In the genomic region with DNA sequence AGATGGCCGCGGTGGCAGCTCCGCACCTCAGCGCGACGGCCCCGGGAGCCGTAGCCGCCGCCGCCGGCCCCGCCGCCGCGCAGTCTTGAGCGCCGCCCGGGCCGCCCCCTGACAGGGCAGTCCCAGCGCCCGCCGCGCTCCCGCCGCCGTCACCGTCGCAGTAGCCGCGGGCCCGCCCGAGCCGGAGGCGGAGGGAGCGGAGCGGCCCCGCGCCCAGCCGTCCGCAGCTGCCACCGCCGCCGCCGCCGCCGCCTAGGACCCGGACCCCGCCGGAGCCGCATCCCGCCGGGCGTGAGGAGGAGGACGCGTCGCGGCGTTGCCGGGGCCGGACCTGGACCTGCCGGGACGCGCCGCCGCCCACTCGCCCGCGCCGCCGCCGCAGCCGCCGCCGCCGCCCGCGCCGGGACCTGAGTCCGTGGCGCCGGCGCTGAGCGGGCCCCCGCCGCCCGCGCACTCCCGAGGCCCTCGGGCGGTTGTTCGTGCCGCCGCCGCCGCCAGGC, we compare ENCODE assay signal across 9 cellular contexts. TPM values are rescaled to one million over a fixed set of nuclear protein-coding genes. Genes with fewer than 3 reads are reported as not detected.
DNase-seq lines count a peak whose midpoint lies in the region; ATAC-seq, FAIRE-seq and TF ChIP-seq lines count a peak whose summit lies in the region.
"Had no signal": no experiment of that assay in that cellular context is flagged by ENCODE, and none has a peak within 500 bp of the region (broad histone marks: within the 10 kb centered on the region; RNA-seq: fewer than 3 reads in every experiment).

No MANE protein-coding gene starts in this region.

- CTCF ChIA-PET in A549 (lab: Yijun Ruan, JAX): interaction anchor here (0.8 to 2.1 kb wide), 8 partner anchors 10 to 416 kb away, joined by 3 to 9 read pairs (median 4); no protein-coding TSS in a partner anchor

- no peak for TF ChIP-seq RAD21 in A549 (conservative IDR thresholded peaks at IDR 0.05 in 1 of 2, IDR thresholded peaks at IDR 0.05 in 1 of 2)

- H3K4me1 ChIP-seq in A549 (peaks cover 5% of the 10 kb centered on the region; the same call in 2 of the 3 replicates), prostate gland (replicated peaks) (no peaks in the 10 kb centered on the region), hepatocyte (ENCODE audit: insufficient read depth) (peaks cover 13% of the 10 kb centered on the region)

- H3K9me2 ChIP-seq in hepatocyte (replicated peaks; ENCODE audit: insufficient read depth): no peaks in the 10 kb centered on the region

- ATAC-seq in A549 (peak in 1 of 2 experiments; percentile 2; a peak in 2 of 6 replicates), GM19395 (IDR thresholded peaks at IDR 0.05; ENCODE audit: unreplicated experiment) (peak; percentile 19), HG03469 (IDR thresholded peaks at IDR 0.05; ENCODE audit: unreplicated experiment) (peak; percentile 15)

- H3K4me2 ChIP-seq in A549 (peak overlapping the region; percentile 99), hepatocyte (no peak overlapping the region)

- peak overlapping the region; percentile 81 for H3K4me3 ChIP-seq in A549
- peak overlapping the region; percentile 66 for H3K4me3 ChIP-seq in cardiac fibroblast (replicated peaks in 1 of 2; ENCODE audit: low read depth in 2 of 2, low read length in 2 of 2)
- peak overlapping the region; percentile 63 to 85 for H3K4me3 ChIP-seq in prostate gland
- H3K4me3 ChIP-seq in hepatocyte: no peak overlapping the region

- H2AFZ ChIP-seq in hepatocyte: no peak overlapping the region

- intact Hi-C loops in prostate gland (cut with DNase I): no loop called here

- DNase-seq in A549 (ENCODE audit: low read depth in 1 of 2, low spot score in 1 of 2) (peak in 1 of 2 experiments; percentile 33), cardiac fibroblast (ENCODE audit: low read depth in 2 of 2) (peak in 1 of 2 donors; percentile 5), prostate gland (ENCODE audit: low spot score) (no peak), hepatocyte (ENCODE audit: low spot score) (no peak), UCSD-AML1 (lab: John Stamatoyannopoulos, UW; ENCODE audit: unreplicated experiment) (no peak), NCI-H2107 treated with DMSO at 0.1 percent for 48 hours (lab: John Stamatoyannopoulos, UW; ENCODE audit: unreplicated experiment) (no peak)

- no peaks in the 10 kb centered on the region for H3K9me3 ChIP-seq in A549
- no peaks in the 10 kb centered on the region for H3K9me3 ChIP-seq in prostate gland
- no peaks in the 10 kb centered on the region for H3K9me3 ChIP-seq in hepatocyte (ENCODE audit: low read depth)

- no peak for FAIRE-seq in A549 (lab: Jason Lieb, UNC)
- FAIRE-seq: frontal cortex had no signal

- peaks cover 36% of the 10 kb centered on the region for H4K20me1 ChIP-seq in hepatocyte (ENCODE audit: insufficient read depth, poor library complexity, severe bottlenecking)

- peak overlapping the region; percentile 74 to 91 for H3K27ac ChIP-seq in A549
- peak overlapping the region; percentile 73 to 76 for H3K27ac ChIP-seq in prostate gland
- no peak overlapping the region for H3K27ac ChIP-seq in hepatocyte

- 5% methylated on average over 7 of the region's 96 CpGs for WGBS in A549 (ENCODE audit: missing lambda C conversion rate)
- WGBS in prostate gland: 0% methylated on average over 16 of the region's 96 CpGs
- 0% methylated on average over 22 of the region's 96 CpGs for WGBS in hepatocyte (ENCODE audit: low lambda C conversion rate, missing lambda C conversion rate)

- H3K36me3 ChIP-seq in prostate gland (no peaks in the 10 kb centered on the region), hepatocyte (replicated peaks; ENCODE audit: insufficient read depth, low read depth) (no peaks in the 10 kb centered on the region)

- H3K27me3 ChIP-seq in prostate gland (replicated peaks; ENCODE audit: insufficient read depth): no peaks in the 10 kb centered on the region
- H3K27me3 ChIP-seq in hepatocyte: peaks cover 15% of the 10 kb centered on the region

- no peak for TF ChIP-seq EP300 in A549 (IDR thresholded peaks at IDR 0.05)

- peaks cover 44% of the 10 kb centered on the region for H3K79me2 ChIP-seq in hepatocyte

- TF ChIP-seq POLR2A in A549 (IDR thresholded peaks at IDR 0.05; ENCODE audit: low read length) (no peak), prostate gland (IDR thresholded peaks at IDR 0.05) (no peak)

- TF ChIP-seq CTCF in A549 (IDR thresholded peaks at IDR 0.05): 0 out of 3 replicates have a peak, but pooled peaks have one; percentile 0
- no peak for TF ChIP-seq CTCF in cardiac fibroblast (IDR thresholded peaks at IDR 0.05; ENCODE audit: low read depth, low read length)
- no peak for TF ChIP-seq CTCF in prostate gland (IDR thresholded peaks at IDR 0.05)
- no peak for TF ChIP-seq CTCF in hepatocyte (IDR thresholded peaks at IDR 0.05; ENCODE audit: poor library complexity)

- POLR2A ChIA-PET in A549 (lab: Yijun Ruan, JAX): interaction anchor here (0.5 to 2.3 kb wide), 120 partner anchors 7 to 870 kb away, joined by 3 to 60 read pairs (median 5); no protein-coding TSS in a partner anchor

TF ChIP-seq in A549, 52 proteins besides CTCF, POLR2A, EP300 and RAD21:
- TF ChIP-seq HOXB5 (CRISPR knock-in tag; IDR thresholded peaks at IDR 0.05) (no peak), JUN (IDR thresholded peaks at IDR 0.05) (peak in 1 of 2 experiments; percentile 6; a peak in 4 of 5 replicates), POLR2AphosphoS2 (conservative IDR thresholded peaks at IDR 0.05; ENCODE audit: low read length) (no peak)

RNA-seq across cellular contexts. Expression of gene TNRC6C, which starts 0.3 kb away (rescaled TPM):
- 1.3 and 3.4 TPM in 2 replicates for polyA plus RNA-seq in A549 (2011; rRNA removed)
- 0.62 and 0.69 TPM in 2 replicates for polyA plus RNA-seq in A549 (2012; cell fraction: cytosol; rRNA removed)
- polyA plus RNA-seq in A549 (2012; cell fraction: nucleus; rRNA removed): 1.5 and 2.2 TPM in 2 replicates
- polyA plus RNA-seq in A549 (2017; fragmentation: RNase III; extraction: RNeasy Plus Mini Kit Qiagen cat#74134 plus additional on column Dnase treatment): 1.7 to 2.4 TPM (median 1.9 TPM) in 3 replicates
- polyA minus RNA-seq in A549 (2011; rRNA and poly(A)+ RNA removed): 14.7 and 16.0 TPM in 2 replicates
- 10 to 100 TPM; 15.5 to 29.7 TPM for total RNA-seq in prostate gland
- 3.5 and 4.2 TPM in 2 replicates for total RNA-seq in hepatocyte
- 5.1 and 5.6 TPM in 2 replicates for polyA plus RNA-seq in hepatocyte
